1 cellular context compared by ENCODE assay signal in the genomic region with DNA sequence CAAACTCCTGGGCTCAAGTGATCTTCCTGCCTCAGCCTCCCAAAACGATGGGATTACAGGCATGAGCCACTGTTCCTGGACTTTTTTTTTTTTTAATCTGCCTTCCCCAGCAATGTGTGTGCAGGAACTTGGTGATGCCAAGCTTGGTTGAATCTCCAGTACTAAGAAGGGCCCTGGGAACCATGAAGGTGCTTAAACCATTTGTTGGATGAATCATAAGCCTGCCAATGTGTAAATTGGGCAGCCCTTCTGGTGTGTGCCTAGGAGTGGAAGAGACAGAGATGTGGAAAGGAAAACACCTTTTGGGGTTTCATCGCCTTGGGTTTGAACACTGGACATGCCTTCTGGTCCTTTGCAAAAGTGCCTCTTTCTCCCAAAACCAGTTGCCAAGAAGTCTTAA.
TF ChIP-seq lines count a peak whose summit lies in the region.

No MANE protein-coding gene starts in this region.

TF ChIP-seq in HCT116, 20 proteins besides CTCF, POLR2A, EP300 and RAD21 (continued from another document):
- TF ChIP-seq TCF7L2 (IDR thresholded peaks at IDR 0.05; ENCODE audit: borderline replicate concordance, extremely low read depth, insufficient read depth, insufficient read length) (no peak), ELF1 (IDR thresholded peaks at IDR 0.05; ENCODE audit: borderline replicate concordance, low read depth) (no peak), CEBPB (IDR thresholded peaks at IDR 0.05; ENCODE audit: low read depth) (no peak), SP1 (IDR thresholded peaks at IDR 0.05; ENCODE audit: low read depth) (no peak), ZFX (IDR thresholded peaks at IDR 0.05) (no peak), EZH2 (IDR thresholded peaks at IDR 0.05) (no peak), SRF (IDR thresholded peaks at IDR 0.05; ENCODE audit: low read depth) (no peak), EGR1 (IDR thresholded peaks at IDR 0.05; ENCODE audit: low read depth) (no peak), FOSL1 (IDR thresholded peaks at IDR 0.05; ENCODE audit: low read depth) (no peak), CBX3 (IDR thresholded peaks at IDR 0.05; ENCODE audit: low read depth) (no peak)
- TF ChIP-seq, protein P1, sequence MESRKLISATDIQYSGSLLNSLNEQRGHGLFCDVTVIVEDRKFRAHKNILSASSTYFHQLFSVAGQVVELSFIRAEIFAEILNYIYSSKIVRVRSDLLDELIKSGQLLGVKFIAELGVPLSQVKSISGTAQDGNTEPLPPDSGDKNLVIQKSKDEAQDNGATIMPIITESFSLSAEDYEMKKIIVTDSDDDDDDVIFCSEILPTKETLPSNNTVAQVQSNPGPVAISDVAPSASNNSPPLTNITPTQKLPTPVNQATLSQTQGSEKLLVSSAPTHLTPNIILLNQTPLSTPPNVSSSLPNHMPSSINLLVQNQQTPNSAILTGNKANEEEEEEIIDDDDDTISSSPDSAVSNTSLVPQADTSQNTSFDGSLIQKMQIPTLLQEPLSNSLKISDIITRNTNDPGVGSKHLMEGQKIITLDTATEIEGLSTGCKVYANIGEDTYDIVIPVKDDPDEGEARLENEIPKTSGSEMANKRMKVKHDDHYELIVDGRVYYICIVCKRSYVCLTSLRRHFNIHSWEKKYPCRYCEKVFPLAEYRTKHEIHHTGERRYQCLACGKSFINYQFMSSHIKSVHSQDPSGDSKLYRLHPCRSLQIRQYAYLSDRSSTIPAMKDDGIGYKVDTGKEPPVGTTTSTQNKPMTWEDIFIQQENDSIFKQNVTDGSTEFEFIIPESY (IDR thresholded peaks at IDR 0.05; ENCODE audit: extremely low read depth, insufficient replicate concordance, low read length) = no peak
- TF ChIP-seq, protein P2, sequence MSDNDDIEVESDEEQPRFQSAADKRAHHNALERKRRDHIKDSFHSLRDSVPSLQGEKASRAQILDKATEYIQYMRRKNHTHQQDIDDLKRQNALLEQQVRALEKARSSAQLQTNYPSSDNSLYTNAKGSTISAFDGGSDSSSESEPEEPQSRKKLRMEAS (IDR thresholded peaks at IDR 0.05) = no peak
